ENCODE assay signal across 2 cellular contexts in the genomic region with DNA sequence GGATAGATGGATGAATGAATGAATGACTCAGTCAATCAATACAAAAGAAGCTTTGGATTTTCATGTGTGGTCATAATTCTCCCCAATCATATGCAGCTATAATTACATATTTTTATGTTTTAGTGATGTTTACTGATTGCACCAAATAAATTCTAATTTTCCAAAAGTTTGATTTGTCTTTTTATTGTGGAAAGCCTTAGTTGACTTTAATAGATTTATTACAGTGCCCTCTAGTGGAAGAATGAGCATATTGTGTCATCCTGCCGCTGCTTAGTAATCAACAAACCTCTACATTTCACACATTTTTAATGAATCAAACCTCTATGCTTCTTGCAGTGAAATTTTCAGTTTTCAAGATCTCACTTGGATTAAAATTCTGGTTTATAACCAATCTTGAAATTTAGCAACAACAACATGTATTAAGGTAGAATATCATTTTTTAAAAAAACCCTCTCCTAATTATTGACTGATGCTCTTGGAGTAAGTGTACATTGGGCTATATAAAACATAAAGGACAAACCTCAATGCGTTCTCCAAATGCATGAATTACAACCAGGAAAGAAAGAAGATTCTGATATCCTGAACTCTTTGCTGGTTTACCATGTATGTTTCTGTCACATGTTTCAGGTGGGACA.
A peak's percentile ranks its signal among the peaks of the same experiment; 100 is the strongest.
TF ChIP-seq lines count a peak whose summit lies in the region.

No MANE protein-coding gene starts in this region.

TF ChIP-seq in WTC11, 78 proteins besides CTCF, POLR2A, EP300 and RAD21 (continued from another document):
- TF ChIP-seq, protein P1, sequence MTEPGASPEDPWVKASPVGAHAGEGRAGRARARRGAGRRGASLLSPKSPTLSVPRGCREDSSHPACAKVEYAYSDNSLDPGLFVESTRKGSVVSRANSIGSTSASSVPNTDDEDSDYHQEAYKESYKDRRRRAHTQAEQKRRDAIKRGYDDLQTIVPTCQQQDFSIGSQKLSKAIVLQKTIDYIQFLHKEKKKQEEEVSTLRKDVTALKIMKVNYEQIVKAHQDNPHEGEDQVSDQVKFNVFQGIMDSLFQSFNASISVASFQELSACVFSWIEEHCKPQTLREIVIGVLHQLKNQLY (CRISPR knock-in tag; IDR thresholded peaks at IDR 0.05) = no peak
- TF ChIP-seq TCF7 (CRISPR knock-in tag; IDR thresholded peaks at IDR 0.05; ENCODE audit: low read depth) = no peak
- TF ChIP-seq CREM (CRISPR knock-in tag; IDR thresholded peaks at IDR 0.05) = no peak
- TF ChIP-seq ERG (CRISPR knock-in tag; IDR thresholded peaks at IDR 0.05) = no peak
- no peak for TF ChIP-seq NR3C1 (CRISPR knock-in tag; conservative IDR thresholded peaks at IDR 0.05; ENCODE audit: low read depth)
- TF ChIP-seq SP1 (CRISPR knock-in tag; conservative IDR thresholded peaks at IDR 0.05) = no peak
- no peak for TF ChIP-seq GTF2I (CRISPR knock-in tag; conservative IDR thresholded peaks at IDR 0.05)
- no peak for TF ChIP-seq ZNF317 (CRISPR knock-in tag; IDR thresholded peaks at IDR 0.05; ENCODE audit: borderline replicate concordance, low read depth)
- TF ChIP-seq TEAD1 (CRISPR knock-in tag; IDR thresholded peaks at IDR 0.05) = no peak
- no peak for TF ChIP-seq E2F5 (CRISPR knock-in tag; IDR thresholded peaks at IDR 0.05)
- TF ChIP-seq GABPB1 (CRISPR knock-in tag; IDR thresholded peaks at IDR 0.05) = no peak
- no peak for TF ChIP-seq ZNF423 (CRISPR knock-in tag; IDR thresholded peaks at IDR 0.05)
- TF ChIP-seq, protein P2, sequence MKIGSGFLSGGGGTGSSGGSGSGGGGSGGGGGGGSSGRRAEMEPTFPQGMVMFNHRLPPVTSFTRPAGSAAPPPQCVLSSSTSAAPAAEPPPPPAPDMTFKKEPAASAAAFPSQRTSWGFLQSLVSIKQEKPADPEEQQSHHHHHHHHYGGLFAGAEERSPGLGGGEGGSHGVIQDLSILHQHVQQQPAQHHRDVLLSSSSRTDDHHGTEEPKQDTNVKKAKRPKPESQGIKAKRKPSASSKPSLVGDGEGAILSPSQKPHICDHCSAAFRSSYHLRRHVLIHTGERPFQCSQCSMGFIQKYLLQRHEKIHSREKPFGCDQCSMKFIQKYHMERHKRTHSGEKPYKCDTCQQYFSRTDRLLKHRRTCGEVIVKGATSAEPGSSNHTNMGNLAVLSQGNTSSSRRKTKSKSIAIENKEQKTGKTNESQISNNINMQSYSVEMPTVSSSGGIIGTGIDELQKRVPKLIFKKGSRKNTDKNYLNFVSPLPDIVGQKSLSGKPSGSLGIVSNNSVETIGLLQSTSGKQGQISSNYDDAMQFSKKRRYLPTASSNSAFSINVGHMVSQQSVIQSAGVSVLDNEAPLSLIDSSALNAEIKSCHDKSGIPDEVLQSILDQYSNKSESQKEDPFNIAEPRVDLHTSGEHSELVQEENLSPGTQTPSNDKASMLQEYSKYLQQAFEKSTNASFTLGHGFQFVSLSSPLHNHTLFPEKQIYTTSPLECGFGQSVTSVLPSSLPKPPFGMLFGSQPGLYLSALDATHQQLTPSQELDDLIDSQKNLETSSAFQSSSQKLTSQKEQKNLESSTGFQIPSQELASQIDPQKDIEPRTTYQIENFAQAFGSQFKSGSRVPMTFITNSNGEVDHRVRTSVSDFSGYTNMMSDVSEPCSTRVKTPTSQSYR (CRISPR knock-in tag; IDR thresholded peaks at IDR 0.05) = no peak

TF ChIP-seq in HepG2, 621 proteins besides CTCF, POLR2A, EP300 and RAD21 (continued from another document):
- TF ChIP-seq ARID3A (IDR thresholded peaks at IDR 0.05; ENCODE audit: low read depth, low read length) = peak; percentile 37; the same call in 1 of the 2 replicates
- TF ChIP-seq SOX13 (IDR thresholded peaks at IDR 0.05) = no peak
- TF ChIP-seq SOX13 (CRISPR knock-in tag; conservative IDR thresholded peaks at IDR 0.05 in 1 of 2, IDR thresholded peaks at IDR 0.05 in 1 of 2) = no peak
- no peak for TF ChIP-seq HNF4G (IDR thresholded peaks at IDR 0.05; ENCODE audit: borderline replicate concordance, low read depth, low read length)
- TF ChIP-seq HNF4G (CRISPR knock-in tag; IDR thresholded peaks at IDR 0.05; ENCODE audit: borderline replicate concordance, low read depth) = no peak
- no peak for TF ChIP-seq POLR2AphosphoS2 (IDR thresholded peaks at IDR 0.05; ENCODE audit: low read depth, low read length)
- TF ChIP-seq GPN1 (CRISPR knock-in tag; IDR thresholded peaks at IDR 0.05; ENCODE audit: borderline replicate concordance) = no peak
- no peak for TF ChIP-seq ZNF251 (CRISPR knock-in tag; IDR thresholded peaks at IDR 0.05)
- no peak for TF ChIP-seq TSC22D2 (CRISPR knock-in tag; IDR thresholded peaks at IDR 0.05; ENCODE audit: borderline replicate concordance)
- TF ChIP-seq, protein P3, sequence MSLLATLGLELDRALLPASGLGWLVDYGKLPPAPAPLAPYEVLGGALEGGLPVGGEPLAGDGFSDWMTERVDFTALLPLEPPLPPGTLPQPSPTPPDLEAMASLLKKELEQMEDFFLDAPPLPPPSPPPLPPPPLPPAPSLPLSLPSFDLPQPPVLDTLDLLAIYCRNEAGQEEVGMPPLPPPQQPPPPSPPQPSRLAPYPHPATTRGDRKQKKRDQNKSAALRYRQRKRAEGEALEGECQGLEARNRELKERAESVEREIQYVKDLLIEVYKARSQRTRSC (CRISPR knock-in tag; IDR thresholded peaks at IDR 0.05; ENCODE audit: low read depth) = no peak
- TF ChIP-seq STAG1 (CRISPR knock-in tag; IDR thresholded peaks at IDR 0.05) = 0 out of 2 replicates have a peak, but pooled peaks have one; percentile 4
